Comparison of ENCODE assay signal across 15 cellular contexts in genomic region chr9:124292696-124293593, GRCh38. TPM values are rescaled to one million over a fixed set of nuclear protein-coding genes. Genes with fewer than 3 reads are reported as not detected.
A peak's percentile ranks its signal among the peaks of the same experiment; 100 is the strongest.
DNase-seq lines count a peak whose midpoint lies in the region; ATAC-seq, FAIRE-seq and TF ChIP-seq lines count a peak whose summit lies in the region.
"Had no signal": no experiment of that assay in that cellular context is flagged by ENCODE, and none has a peak within 500 bp of the region (broad histone marks: within the 10 kb centered on the region; RNA-seq: fewer than 3 reads in every experiment).

No MANE protein-coding gene starts in this region.

- H3K9me3 ChIP-seq in A673 (ENCODE audit: low read depth, low read length, poor library complexity, severe bottlenecking) (no peaks in the 10 kb centered on the region), astrocyte (ENCODE audit: insufficient read depth, low read depth, low read length) (no peaks in the 10 kb centered on the region)

- H3K4me3 Mint-ChIP-seq in IgD-negative memory B cell: peak overlapping the region; percentile 25 to 93 (median 75)
- peak overlapping the region; percentile 9 for H3K4me3 Mint-ChIP-seq in astrocyte (ENCODE audit: unreplicated experiment)
- H3K4me3 Mint-ChIP-seq in naive thymus-derived CD8-positive, alpha-beta T cell: peak overlapping the region in 1 of 10 donors; percentile 7

- no peak for FAIRE-seq in astrocyte (lab: Jason Lieb, UNC)
- FAIRE-seq: urothelium cell line had no signal

- no peak for TF ChIP-seq CTCF in A673 (conservative IDR thresholded peaks at IDR 0.05; ENCODE audit: low read depth, low read length)
- TF ChIP-seq CTCF in astrocyte (IDR thresholded peaks at IDR 0.05; ENCODE audit: insufficient read depth, low read depth, low read length): no peak

- no peaks in the 10 kb centered on the region for H3K36me3 ChIP-seq in A673 (ENCODE audit: insufficient read depth, low read length, poor library complexity, severe bottlenecking)
- no peaks in the 10 kb centered on the region for H3K36me3 ChIP-seq in astrocyte (ENCODE audit: insufficient read depth, low read length)

- no peak overlapping the region for H3K4me3 ChIP-seq in A673 (ENCODE audit: low read depth, low read length, poor library complexity, severe bottlenecking)
- no peak overlapping the region for H3K4me3 ChIP-seq in astrocyte (ENCODE audit: insufficient read depth, low read depth, low read length)

- no TSS peak for BruUV-seq in A673 (replicated peaks; lab: Mats Ljungman, UMichigan)

- H3K27me3 ChIP-seq in A673 (replicated peaks; ENCODE audit: insufficient read depth, low read depth, low read length, poor library complexity): no peaks in the 10 kb centered on the region
- no peaks in the 10 kb centered on the region for H3K27me3 ChIP-seq in astrocyte (ENCODE audit: insufficient read depth, low read length)

- H3K4me1 ChIP-seq in A673 (ENCODE audit: insufficient read depth, low read length, poor library complexity, severe bottlenecking): peaks cover 30% of the 10 kb centered on the region
- peaks cover 82% of the 10 kb centered on the region for H3K4me1 ChIP-seq in astrocyte (ENCODE audit: insufficient read depth, low read length)

- H3K36me3 Mint-ChIP-seq in IgD-negative memory B cell (no peaks in the 10 kb centered on the region), astrocyte (ENCODE audit: low read depth, unreplicated experiment) (peaks cover 4% of the 10 kb centered on the region)
- no peaks in the 10 kb centered on the region for H3K36me3 Mint-ChIP-seq in naive thymus-derived CD8-positive, alpha-beta T cell

- CTCF ChIA-PET in A673 (lab: Charles Lee): interaction anchor here (0.5 to 1.6 kb wide), 2 partner anchors 92 to 166 kb away, joined by 4 to 7 read pairs; no protein-coding TSS in a partner anchor

- H3K27me3 Mint-ChIP-seq in IgD-negative memory B cell: no peaks in the 10 kb centered on the region
- no peaks in the 10 kb centered on the region for H3K27me3 Mint-ChIP-seq in astrocyte (ENCODE audit: low read depth, unreplicated experiment)
- H3K27me3 Mint-ChIP-seq in naive thymus-derived CD8-positive, alpha-beta T cell: peaks cover 0 to 15% (median 5%) of the 10 kb centered on the region in 5 donors

- DNase-seq in A673 (ENCODE audit: low spot score): no peak
- DNase-seq in astrocyte (ENCODE audit: low read depth): no peak
- peak; percentile 54 for DNase-seq in myocyte (ENCODE audit: low read depth)
- DNase-seq in NCI-H2171 treated with DMSO at 0.1 percent for 48 hours (lab: John Stamatoyannopoulos, UW): no peak
- DNase-seq in naive thymus-derived CD8-positive, alpha-beta T cell: no peak
- DNase-seq in glomerular visceral epithelial cell (ENCODE audit: extremely low spot score): no peak
- DNase-seq in NCI-H187 (lab: John Stamatoyannopoulos, UW): no peak
- DNase-seq: effector CD4-positive, alpha-beta T cell; left cardiac atrium; NCI-H1436; occipital lobe; stimulated activated CD4-positive, alpha-beta T cell treated with anti-CD3 and anti-CD28 coated beads, Interleukin-15, amount 100 ng/mL, for 24 hours had no signal

- H3K9me3 Mint-ChIP-seq in IgD-negative memory B cell (no peaks in the 10 kb centered on the region), astrocyte (ENCODE audit: unreplicated experiment) (no peaks in the 10 kb centered on the region)
- no peaks in the 10 kb centered on the region for H3K9me3 Mint-ChIP-seq in naive thymus-derived CD8-positive, alpha-beta T cell

- POLR2A ChIA-PET in A673 (lab: Charles Lee; ENCODE audit: low non-redundant PET): no interaction called here
- POLR2A ChIA-PET in naive thymus-derived CD8-positive, alpha-beta T cell (lab: Charles Lee): no interaction called here

- intact Hi-C loops in A673 (cut with micrococcal nuclease; ENCODE audit: unreplicated experiment): loop anchor here (10.0 kb wide), 1 partner anchor 168 kb away; no protein-coding TSS in a partner anchor

- peak overlapping the region; percentile 54 for H3K4me2 ChIP-seq in astrocyte (ENCODE audit: low read length)

- H3K9ac ChIP-seq in astrocyte (ENCODE audit: low read length): peak overlapping the region; percentile 42

- peak overlapping the region; percentile 90 to 98 (median 98) for H3K27ac Mint-ChIP-seq in IgD-negative memory B cell
- H3K27ac Mint-ChIP-seq in astrocyte (ENCODE audit: unreplicated experiment): peak overlapping the region; percentile 26
- no peak overlapping the region for H3K27ac Mint-ChIP-seq in naive thymus-derived CD8-positive, alpha-beta T cell

- ATAC-seq in naive thymus-derived CD8-positive, alpha-beta T cell: no peak
- ATAC-seq: Right ventricle myocardium inferior had no signal

- peaks cover 100% of the 10 kb centered on the region for H3K79me2 ChIP-seq in astrocyte (ENCODE audit: insufficient read depth, low read length)

- H4K20me1 ChIP-seq in astrocyte (ENCODE audit: insufficient read depth, low read length): peaks cover 79% of the 10 kb centered on the region

- H3K27ac ChIP-seq in A673 (ENCODE audit: low read depth, low read length, poor library complexity, severe bottlenecking) (peak overlapping the region; percentile 64), astrocyte (ENCODE audit: low read depth, low read length) (peak overlapping the region; percentile 31)

- H3K4me1 Mint-ChIP-seq in IgD-negative memory B cell: peaks cover 51 to 67% (median 63%) of the 10 kb centered on the region in 3 donors
- H3K4me1 Mint-ChIP-seq in astrocyte (ENCODE audit: low read depth, unreplicated experiment): peaks cover 47% of the 10 kb centered on the region
- peaks cover 1 to 49% (median 12%) of the 10 kb centered on the region in 4 donors for H3K4me1 Mint-ChIP-seq in naive thymus-derived CD8-positive, alpha-beta T cell

- H2AFZ ChIP-seq in astrocyte (ENCODE audit: low read depth, low read length): no peak overlapping the region

RNA-seq across cellular contexts. Expression of gene NEK6, which starts 35.2 kb away (rescaled TPM):
- total RNA-seq in A673 (2021): 23.3 and 35.9 TPM in 2 replicates
- polyA plus RNA-seq in IgD-negative memory B cell: 76.2 TPM
- total RNA-seq in astrocyte: 55.7 and 76.8 TPM in 2 replicates
- 65.6 and 84.7 TPM in 2 replicates for total RNA-seq in myocyte
- polyA plus RNA-seq in myocyte (2012): 124 TPM
- total RNA-seq in naive thymus-derived CD8-positive, alpha-beta T cell: 1 to 10 TPM in 1 of 2 experiments, under 1 TPM in 1; 0.83 to 1.2 TPM
- 1 to 10 TPM in 1 of 3 donors, under 1 TPM in 1, not detected in 1; 0.37 to 1.7 TPM for polyA plus RNA-seq in naive thymus-derived CD8-positive, alpha-beta T cell

Comparison
In these comparisons a context has a peak if more than half of its experiments do, and no peak if none do; other contexts are left out.
1. H3K27ac Mint-ChIP-seq: peak in IgD-negative memory B cell (3 of 3) and astrocyte (single experiment); none in naive thymus-derived CD8-positive, alpha-beta T cell (0 of 10).
2. RNA of gene NEK6, which starts 35.2 kb away (total RNA-seq): 55.7 to 76.8 TPM in astrocyte, 65.6 to 84.7 TPM in myocyte and 23.3 to 35.9 TPM in A673; 0.83 to 1.2 TPM in naive thymus-derived CD8-positive, alpha-beta T cell; every median in the first group is over 10 times any median in the second.